In genomic region chr17:56929362-56929969, GRCh38 we compare ENCODE assay signal across 2 cellular contexts.
TF ChIP-seq lines count a peak whose summit lies in the region.

No MANE protein-coding gene starts in this region.

TF ChIP-seq in GM23338, 12 proteins besides CTCF, POLR2A, EP300 and RAD21 (continued from another document):
- no peak for TF ChIP-seq REST (IDR thresholded peaks at IDR 0.05; ENCODE audit: unreplicated experiment)
- TF ChIP-seq EZH2 (IDR thresholded peaks at IDR 0.05; ENCODE audit: low read depth, unreplicated experiment): no peak
- TF ChIP-seq STAT1 (IDR thresholded peaks at IDR 0.05; ENCODE audit: unreplicated experiment): no peak
- no peak for TF ChIP-seq CREB1 (CRISPR knock-in tag; IDR thresholded peaks at IDR 0.05; ENCODE audit: low read depth)
- TF ChIP-seq ZNF462 (CRISPR knock-in tag; IDR thresholded peaks at IDR 0.05): no peak
- no peak for TF ChIP-seq ZNF331 (CRISPR knock-in tag; IDR thresholded peaks at IDR 0.05; ENCODE audit: low read depth)

TF ChIP-seq in SK-N-SH, 30 proteins besides CTCF, POLR2A, EP300 and RAD21 (continued from another document):
- TF ChIP-seq CHD2 (IDR thresholded peaks at IDR 0.05; ENCODE audit: low read length, partially characterized antibody): no peak
- TF ChIP-seq MAX (IDR thresholded peaks at IDR 0.05; ENCODE audit: low read depth): no peak
- TF ChIP-seq POLR2AphosphoS5 (IDR thresholded peaks at IDR 0.05; ENCODE audit: low read depth, low read length): no peak
- no peak for TF ChIP-seq EZH2phosphoT487 (IDR thresholded peaks at IDR 0.05; ENCODE audit: borderline replicate concordance, low read depth)
- no peak for TF ChIP-seq YY1 (IDR thresholded peaks at IDR 0.05; ENCODE audit: low read depth)
- TF ChIP-seq FOSL2 (IDR thresholded peaks at IDR 0.05; ENCODE audit: borderline replicate concordance, low read depth): no peak
- no peak for TF ChIP-seq ELF1 (IDR thresholded peaks at IDR 0.05)
- no peak for TF ChIP-seq SMC3 (IDR thresholded peaks at IDR 0.05; ENCODE audit: low read depth, low read length)
- no peak for TF ChIP-seq REST (IDR thresholded peaks at IDR 0.05; ENCODE audit: low read depth, low read length)
- TF ChIP-seq TEAD4 (IDR thresholded peaks at IDR 0.05; ENCODE audit: borderline replicate concordance, insufficient read depth): no peak
- no peak for TF ChIP-seq JUND (IDR thresholded peaks at IDR 0.05)
- TF ChIP-seq RFX5 (IDR thresholded peaks at IDR 0.05; ENCODE audit: low read length): no peak
- TF ChIP-seq NFIC (IDR thresholded peaks at IDR 0.05; ENCODE audit: borderline replicate concordance): no peak
- TF ChIP-seq ZBTB33 (IDR thresholded peaks at IDR 0.05; ENCODE audit: borderline replicate concordance, low read depth): no peak
